18 cellular contexts compared by ENCODE assay signal in the genomic region with DNA sequence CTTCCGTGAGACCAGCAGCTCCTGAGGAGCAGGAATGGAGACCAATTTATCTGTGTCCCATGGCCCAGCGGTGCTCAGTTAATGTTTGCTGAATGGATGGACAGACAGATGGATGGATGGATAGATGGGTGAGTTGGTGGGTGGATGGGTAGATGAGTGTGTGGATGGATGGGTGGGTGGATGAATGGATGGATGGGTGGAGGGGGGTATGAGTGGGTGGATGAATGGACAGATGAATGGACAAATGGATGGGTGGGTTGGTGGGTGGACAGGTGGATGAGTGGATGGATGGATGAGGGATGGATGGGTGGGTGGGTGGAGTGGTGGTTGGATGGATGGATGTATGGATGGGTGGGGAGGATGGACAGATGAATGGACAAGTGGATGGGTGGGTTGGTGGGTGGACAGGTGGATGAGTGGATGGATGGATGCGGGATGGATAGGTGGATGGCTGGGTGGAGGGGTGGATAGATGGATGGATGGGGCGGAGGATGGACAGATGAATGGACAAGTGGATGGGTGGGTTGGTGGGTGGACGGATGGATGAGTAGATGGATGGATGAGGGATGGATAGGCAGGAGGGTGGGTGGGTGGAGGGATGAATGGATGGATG. TPM values are rescaled to one million over a fixed set of nuclear protein-coding genes. Genes with fewer than 3 reads are reported as not detected.
A peak's percentile ranks its signal among the peaks of the same experiment; 100 is the strongest.
DNase-seq lines count a peak whose midpoint lies in the region; ATAC-seq and TF ChIP-seq lines count a peak whose summit lies in the region.
"Had no signal": no experiment of that assay in that cellular context is flagged by ENCODE, and none has a peak within 500 bp of the region (broad histone marks: within the 10 kb centered on the region; RNA-seq: fewer than 3 reads in every experiment).

No MANE protein-coding gene starts in this region.

- no peaks in the 10 kb centered on the region for H3K36me3 Mint-ChIP-seq in activated CD4-positive, alpha-beta T cell treated with anti-CD3 and anti-CD28 coated beads, Interleukin-2, amount 10 ng/mL, durations not matched to agents 24 days and 14 days (ENCODE audit: low read depth)

- H3K79me2 ChIP-seq in osteoblast (ENCODE audit: insufficient read depth, low read length) = peaks cover 83% of the 10 kb centered on the region

- no peak overlapping the region for H2AFZ ChIP-seq in osteoblast (ENCODE audit: low read length)

- peaks cover 55% of the 10 kb centered on the region for H3K36me3 ChIP-seq in osteoblast (ENCODE audit: insufficient read depth, low read length)
- peaks cover 12% of the 10 kb centered on the region for H3K36me3 ChIP-seq in upper lobe of right lung
- H3K36me3 ChIP-seq: colonic mucosa, neutrophil had no signal

- TF ChIP-seq CTCF in coronary artery (IDR thresholded peaks at IDR 0.05) = no peak
- TF ChIP-seq CTCF in osteoblast (IDR thresholded peaks at IDR 0.05; ENCODE audit: extremely low read depth, low read depth, low read length) = no peak
- no peak for TF ChIP-seq CTCF in upper lobe of right lung (IDR thresholded peaks at IDR 0.05)

- no peak overlapping the region for H3K4me2 ChIP-seq in osteoblast (ENCODE audit: insufficient read depth, low read length)

- intact Hi-C loops in activated CD4-positive, alpha-beta T cell treated with anti-CD3 and anti-CD28 coated beads, Interleukin-2, amount 10 ng/mL, durations not matched to agents 24 days and 14 days (cut with micrococcal nuclease) = no loop called here
- intact Hi-C loops in upper lobe of right lung (cut with DNase I) = no loop called here

- H3K27me3 ChIP-seq in osteoblast (ENCODE audit: insufficient read depth, low read length) = no peaks in the 10 kb centered on the region
- H3K27me3 ChIP-seq in upper lobe of right lung = no peaks in the 10 kb centered on the region
- H3K27me3 ChIP-seq: colonic mucosa, MG63 had no signal

- no peak for DNase-seq in activated CD4-positive, alpha-beta T cell treated with anti-CD3 and anti-CD28 coated beads, Interleukin-2, amount 10 ng/mL, durations not matched to agents 24 days and 14 days
- DNase-seq in activated CD4-positive, alpha-beta T cell treated with anti-CD3 and anti-CD28 coated beads, Interleukin-2, amount 50 U/mL, for 1 hour = no peak
- DNase-seq in coronary artery (ENCODE audit: low spot score) (no peak), osteoblast (ENCODE audit: insufficient read length, low spot score, missing footprints) (no peak), upper lobe of right lung (no peak), HT-29 (ENCODE audit: low spot score) (no peak)
- no peak for DNase-seq in activated CD4-positive, alpha-beta T cell treated with anti-CD3 and anti-CD28 coated beads, Interleukin-2, amount 50 U/mL, for 48 hours
- DNase-seq: 8988T; activated naive CD8-positive, alpha-beta T cell treated with anti-CD3 and anti-CD28 coated beads, Interleukin-2, amount 50 U/mL, for 24 hours; activated T-cell treated with anti-CD3 and anti-CD28 coated beads, Interleukin-2, amount 50 U/mL, for 1 hour; colonic mucosa; NCI-H69; RPMI8226; small intestine had no signal

- H3K27me3 Mint-ChIP-seq in activated CD4-positive, alpha-beta T cell treated with anti-CD3 and anti-CD28 coated beads, Interleukin-2, amount 10 ng/mL, durations not matched to agents 24 days and 14 days = peaks cover 6% of the 10 kb centered on the region

- peak overlapping the region; percentile 78 to 94 for H3K27ac ChIP-seq in coronary artery
- H3K27ac ChIP-seq in osteoblast (ENCODE audit: low read depth, low read length) = peak overlapping the region; percentile 84
- peak overlapping the region; percentile 51 for H3K27ac ChIP-seq in upper lobe of right lung
- H3K27ac ChIP-seq: neutrophil had no signal

- H3K9me3 ChIP-seq in osteoblast (ENCODE audit: low read depth, low read length) = no peaks in the 10 kb centered on the region
- no peaks in the 10 kb centered on the region for H3K9me3 ChIP-seq in upper lobe of right lung
- H3K9me3 ChIP-seq: colonic mucosa, MG63, neutrophil had no signal

- H3K27ac Mint-ChIP-seq in activated CD4-positive, alpha-beta T cell treated with anti-CD3 and anti-CD28 coated beads, Interleukin-2, amount 10 ng/mL, durations not matched to agents 24 days and 14 days = peak overlapping the region; percentile 41
- H3K27ac Mint-ChIP-seq: activated naive CD8-positive, alpha-beta T cell treated with anti-CD3 and anti-CD28 coated beads, Interleukin-2, amount 50 U/mL, for 24 hours; T-helper 2 cell treated with Interferon-gamma antibody and Interleukin-4, amounts not matched to agents 5 μg/mL and 100 μg/mL, for 36 hours had no signal

- peaks cover 9% of the 10 kb centered on the region for H3K4me1 Mint-ChIP-seq in activated CD4-positive, alpha-beta T cell treated with anti-CD3 and anti-CD28 coated beads, Interleukin-2, amount 10 ng/mL, durations not matched to agents 24 days and 14 days

- no peak overlapping the region for H3K4me3 ChIP-seq in coronary artery
- H3K4me3 ChIP-seq in osteoblast (ENCODE audit: insufficient read depth, low read length) = no peak overlapping the region
- H3K4me3 ChIP-seq in upper lobe of right lung = no peak overlapping the region
- H3K4me3 ChIP-seq: colonic mucosa, MG63 had no signal

- H3K4me3 Mint-ChIP-seq in activated CD4-positive, alpha-beta T cell treated with anti-CD3 and anti-CD28 coated beads, Interleukin-2, amount 10 ng/mL, durations not matched to agents 24 days and 14 days = no peak overlapping the region
- H3K4me3 Mint-ChIP-seq: activated naive CD8-positive, alpha-beta T cell treated with anti-CD3 and anti-CD28 coated beads, Interleukin-2, amount 50 U/mL, for 24 hours; T-helper 2 cell treated with Interferon-gamma antibody and Interleukin-4, amounts not matched to agents 5 μg/mL and 100 μg/mL, for 36 hours had no signal

- peaks cover 26% of the 10 kb centered on the region for H4K20me1 ChIP-seq in osteoblast (ENCODE audit: insufficient read depth, low read length)

- H3K9me3 Mint-ChIP-seq in activated CD4-positive, alpha-beta T cell treated with anti-CD3 and anti-CD28 coated beads, Interleukin-2, amount 10 ng/mL, durations not matched to agents 24 days and 14 days = no peaks in the 10 kb centered on the region
- H3K9me3 Mint-ChIP-seq: activated naive CD8-positive, alpha-beta T cell treated with anti-CD3 and anti-CD28 coated beads, Interleukin-2, amount 50 U/mL, for 24 hours; T-helper 2 cell treated with Interferon-gamma antibody and Interleukin-4, amounts not matched to agents 5 μg/mL and 100 μg/mL, for 36 hours had no signal

- H3K4me1 ChIP-seq in osteoblast (ENCODE audit: insufficient read depth, low read length) (peaks cover 81% of the 10 kb centered on the region), upper lobe of right lung (peaks cover 77% of the 10 kb centered on the region)

- no peak for ATAC-seq in upper lobe of right lung
- no peak for ATAC-seq in HG02571 (IDR thresholded peaks at IDR 0.05; ENCODE audit: unreplicated experiment)
- ATAC-seq: activated naive CD8-positive, alpha-beta T cell treated with anti-CD3 and anti-CD28 coated beads, Interleukin-2, amount 50 U/mL, for 24 hours had no signal

RNA-seq across cellular contexts. Expression of a gene that starts 13.4 kb away (rescaled TPM):
- not detected in 2 replicates for total RNA-seq in activated CD4-positive, alpha-beta T cell treated with anti-CD3 and anti-CD28 coated beads, Interleukin-2, amount 10 ng/mL, durations not matched to agents 24 days and 14 days
- 13.3 and 21.0 TPM in 2 replicates for total RNA-seq in osteoblast
- 44.8 TPM for total RNA-seq in upper lobe of right lung
- total RNA-seq in HT-29 (2014; rRNA removed; shearing (Covaris generic)) = 302 and 331 TPM in 2 replicates

Comparison
In these comparisons a context has a peak if more than half of its experiments do, and no peak if none do; other contexts are left out.
1. RNA of a gene that starts 13.4 kb away (total RNA-seq): 302 to 331 TPM in HT-29, 44.8 TPM in upper lobe of right lung (single experiment) and 13.3 to 21.0 TPM in osteoblast; not detected in activated CD4-positive, alpha-beta T cell treated with anti-CD3 and anti-CD28 coated beads, Interleukin-2, amount 10 ng/mL, durations not matched to agents 24 days and 14 days; every median in the first group is over 10 times any median in the second.
2. Peak in every context shown above with its lines, with median percentiles within 50 percentile points of each other: H3K27ac ChIP-seq.